ENCODE assay signal across 9 cellular contexts in the genomic region with DNA sequence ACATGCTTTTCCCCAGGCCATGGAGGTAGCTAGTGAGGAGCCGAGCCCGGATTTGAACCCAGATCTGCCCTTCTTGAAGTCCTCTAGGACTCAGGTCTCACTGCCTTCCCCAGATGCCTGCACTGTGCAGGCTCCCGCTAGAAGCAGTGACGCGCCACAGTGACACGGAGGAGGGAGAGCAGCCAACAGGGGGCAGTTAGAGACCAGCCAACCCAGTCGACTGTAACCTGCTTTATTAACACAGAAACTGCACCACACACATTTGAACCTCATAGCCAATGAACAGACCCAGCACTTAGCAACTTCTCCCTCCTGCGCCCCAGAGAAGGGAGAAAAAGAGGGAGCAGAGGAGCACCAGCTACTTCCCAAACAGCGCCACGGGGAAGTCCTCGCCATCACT. TPM values are rescaled to one million over a fixed set of nuclear protein-coding genes. Genes with fewer than 3 reads are reported as not detected.
DNase-seq lines count a peak whose midpoint lies in the region; ATAC-seq, FAIRE-seq and TF ChIP-seq lines count a peak whose summit lies in the region.
"Had no signal": no experiment of that assay in that cellular context is flagged by ENCODE, and none has a peak within 500 bp of the region (broad histone marks: within the 10 kb centered on the region; RNA-seq: fewer than 3 reads in every experiment).

No MANE protein-coding gene starts in this region.

- no peak overlapping the region for H3K4me3 Mint-ChIP-seq in activated naive CD8-positive, alpha-beta T cell treated with anti-CD3 and anti-CD28 coated beads for 36 hours
- no peak overlapping the region for H3K4me3 Mint-ChIP-seq in T-cell

- peaks cover 9% of the 10 kb centered on the region for H3K27me3 Mint-ChIP-seq in activated naive CD8-positive, alpha-beta T cell treated with anti-CD3 and anti-CD28 coated beads for 36 hours
- no peaks in the 10 kb centered on the region for H3K27me3 Mint-ChIP-seq in T-cell

- H3K36me3 ChIP-seq in HepG2 (replicated peaks in 1 of 2; ENCODE audit: control insufficient read depth in 1 of 2, insufficient read depth in 2 of 2, low read length in 2 of 2) (no peaks in the 10 kb centered on the region), esophagus muscularis mucosa (peaks cover 0 to 40% (median 0%) of the 10 kb centered on the region in 4 donors)

- no TSS peak for BruUV-seq in HepG2 (replicated peaks; lab: Mats Ljungman, UMichigan)

- peak; percentile 36; the same call in 1 of the 2 replicates for TF ChIP-seq RAD21 in HepG2 (CRISPR knock-in tag; IDR thresholded peaks at IDR 0.05)

- H3K4me1 ChIP-seq in HepG2 (ENCODE audit: insufficient read depth, low read length) (peaks cover 17% of the 10 kb centered on the region), esophagus muscularis mucosa (peaks cover 0 to 3% (median 0%) of the 10 kb centered on the region in 4 donors)

- POLR2A ChIA-PET in HepG2 (lab: Yijun Ruan, JAX) (interaction anchor here (1.2 kb wide), 1 partner anchor 28 kb away, joined by 5 read pairs; the partner anchor contains the start of gene ZCWPW1), T-cell (lab: Charles Lee) (interaction anchor here in 1 of 2 donors (0.5 kb wide), 1 partner anchor 34 kb away, joined by 3 read pairs; no protein-coding TSS in a partner anchor)

- peaks cover 1 to 4% of the 10 kb centered on the region in 2 experiments; a peak in 2 of 5 replicates for H3K27me3 ChIP-seq in HepG2 (ENCODE audit: control insufficient read depth in 1 of 2, insufficient read depth in 2 of 2, low read length in 2 of 2)
- H3K27me3 ChIP-seq in esophagus muscularis mucosa: peaks cover 0 to 7% (median 0%) of the 10 kb centered on the region in 4 donors
- H3K27me3 ChIP-seq: testis had no signal

- no peaks in the 10 kb centered on the region for H4K20me1 ChIP-seq in HepG2 (ENCODE audit: insufficient read depth, low read length)

- TF ChIP-seq CTCF in HepG2 (CRISPR knock-in tag; IDR thresholded peaks at IDR 0.05): peak; percentile 81
- TF ChIP-seq CTCF in esophagus muscularis mucosa (IDR thresholded peaks at IDR 0.05): no peak

- H3K27ac ChIP-seq in HepG2 (ENCODE audit: extremely low read length, insufficient read depth, low read length) (no peak overlapping the region), esophagus muscularis mucosa (replicated peaks in 1 of 4) (no peak overlapping the region)

- FAIRE-seq in HepG2 (lab: Jason Lieb, UNC): no peak

- TF ChIP-seq POLR2A in HepG2 (IDR thresholded peaks at IDR 0.05; ENCODE audit: insufficient read depth in 1 of 2, low read depth in 2 of 2, low read length in 2 of 2) (no peak), esophagus muscularis mucosa (IDR thresholded peaks at IDR 0.05; ENCODE audit: low read depth) (no peak)

- no peak overlapping the region for H2AFZ ChIP-seq in HepG2 (ENCODE audit: low read length)

- no peak overlapping the region for H3K27ac Mint-ChIP-seq in activated naive CD8-positive, alpha-beta T cell treated with anti-CD3 and anti-CD28 coated beads for 36 hours
- no peak overlapping the region for H3K27ac Mint-ChIP-seq in T-cell

- CTCF ChIA-PET in HepG2 (lab: Yijun Ruan, JAX; ENCODE audit: low intra/inter-chr PET ratio, low total read pairs) (interaction anchor here (1.4 kb wide), 1 partner anchor 50 kb away, joined by 4 read pairs; no protein-coding TSS in a partner anchor), T-cell (lab: Charles Lee) (no interaction called here)

- intact Hi-C loops in HepG2 (cut with micrococcal nuclease; ENCODE audit: unreplicated experiment): no loop called here
- intact Hi-C loops in esophagus muscularis mucosa (cut with DNase I): no loop called here

- TF ChIP-seq EP300 in HepG2 (IDR thresholded peaks at IDR 0.05; ENCODE audit: low read depth in 2 of 2, low read length in 2 of 2) (no peak), HepG2 (CRISPR knock-in tag; IDR thresholded peaks at IDR 0.05; ENCODE audit: borderline replicate concordance) (no peak), esophagus muscularis mucosa (IDR thresholded peaks at IDR 0.05) (no peak)

- no peak overlapping the region for H3K4me3 ChIP-seq in HepG2 (replicated peaks in 1 of 3; ENCODE audit: insufficient read depth in 1 of 3, low read depth in 2 of 3, low read length in 3 of 3)
- no peak overlapping the region for H3K4me3 ChIP-seq in esophagus muscularis mucosa
- H3K4me3 ChIP-seq: testis had no signal

- H3K79me2 ChIP-seq in HepG2 (ENCODE audit: insufficient read depth, low read length): no peaks in the 10 kb centered on the region

- in situ Hi-C loops in HepG2 (cut with HindIII; ENCODE audit: extremely low pct_ligation_motif_present, low pct_unique_long_range_greater_than_20kb): no loop called here

- peaks cover 2% of the 10 kb centered on the region for H3K36me3 Mint-ChIP-seq in activated naive CD8-positive, alpha-beta T cell treated with anti-CD3 and anti-CD28 coated beads for 36 hours
- H3K36me3 Mint-ChIP-seq in T-cell: peaks cover 6% of the 10 kb centered on the region

- H3K9me3 ChIP-seq in HepG2 (ENCODE audit: low read length) (no peaks in the 10 kb centered on the region), esophagus muscularis mucosa (no peaks in the 10 kb centered on the region)
- H3K9me3 ChIP-seq: testis had no signal

- H3K4me2 ChIP-seq in HepG2 (ENCODE audit: low read depth, low read length): no peak overlapping the region

- ATAC-seq in HepG2: peak; percentile 94
- no peak for ATAC-seq in T-cell (replicated peaks in 1 of 4)
- no peak for ATAC-seq in HG03378 (IDR thresholded peaks at IDR 0.05; ENCODE audit: unreplicated experiment)

- 83% methylated on average over 4 of the region's 11 CpGs for WGBS in HepG2 (ENCODE audit: low lambda C conversion rate)
- WGBS in esophagus muscularis mucosa: 88% methylated on average over 11 of the region's 11 CpGs

- H3K9ac ChIP-seq in HepG2 (ENCODE audit: insufficient read depth, low read depth, low read length): no peak overlapping the region

- H3K4me1 Mint-ChIP-seq in activated naive CD8-positive, alpha-beta T cell treated with anti-CD3 and anti-CD28 coated beads for 36 hours: peaks cover 21% of the 10 kb centered on the region
- peaks cover 12 to 27% (median 25%) of the 10 kb centered on the region in 3 donors for H3K4me1 Mint-ChIP-seq in T-cell

- DNase-seq in ELF-1 (ENCODE audit: low read depth, low spot score) (peak; percentile 72), HT1080 (ENCODE audit: low read depth) (peak; percentile 26), HepG2 (ENCODE audit: low spot score) (peak; percentile 42), T-cell (no peak), esophagus muscularis mucosa (ENCODE audit: extremely low spot score) (no peak)
- DNase-seq in activated naive CD8-positive, alpha-beta T cell treated with anti-CD3 and anti-CD28 coated beads for 36 hours: peak; percentile 18
- DNase-seq in activated CD4-positive, alpha-beta T cell treated with anti-CD3 and anti-CD28 coated beads for 1 hour: no peak

- no peaks in the 10 kb centered on the region for H3K9me3 Mint-ChIP-seq in activated naive CD8-positive, alpha-beta T cell treated with anti-CD3 and anti-CD28 coated beads for 36 hours
- no peaks in the 10 kb centered on the region for H3K9me3 Mint-ChIP-seq in T-cell

RNA-seq across cellular contexts. Expression of gene PILRA, which starts 27.4 kb away (rescaled TPM):
- total RNA-seq in HT1080 (2014; rRNA removed; shearing (Covaris generic)): 0.61 and 1.2 TPM in 2 replicates
- 0.09 and 0.19 TPM in 2 replicates for polyA plus RNA-seq in HT1080 (2015; cell fraction: cytosol; rRNA removed)
- polyA plus RNA-seq in HT1080 (2015; cell fraction: nucleus; rRNA removed): 7.2 and 8.7 TPM in 2 replicates
- under 1 TPM; 0.68 TPM for total RNA-seq in activated naive CD8-positive, alpha-beta T cell treated with anti-CD3 and anti-CD28 coated beads for 36 hours
- total RNA-seq in HepG2 (2016; rRNA removed; fragmentation: Illumina TruSeq; extraction: Trizol) (0.13 TPM in 1 of 2 replicates, not detected in the other), T-cell (10 to 100 TPM in 2 of 5 donors, 1 to 10 TPM in 3; 3.7 to 19.3 (median 7.1) TPM), esophagus muscularis mucosa (1 to 10 TPM; 3.3 to 8.8 (median 5.4) TPM)
- not detected in 2 replicates for total RNA-seq in HepG2 (2016; cell fraction: cytosol; rRNA removed; fragmentation: Illumina TruSeq; extraction: Trizol; ENCODE audit: low read depth)
- total RNA-seq in HepG2 (2016; cell fraction: insoluble cytoplasmic fraction; rRNA removed; fragmentation: Illumina TruSeq; extraction: Trizol): 0.13 and 0.24 TPM in 2 replicates
- total RNA-seq in HepG2 (2016; cell fraction: membrane; rRNA removed; fragmentation: Illumina TruSeq; extraction: Trizol): not detected in 2 replicates
- total RNA-seq in HepG2 (2016; cell fraction: nucleus; rRNA removed; fragmentation: Illumina TruSeq; extraction: Trizol): not detected in 2 replicates
- polyA plus RNA-seq in HepG2 (2011; rRNA removed): 0.97 and 1.3 TPM in 2 replicates
- polyA plus RNA-seq in HepG2 (2011; cell fraction: cytosol; rRNA removed): 0.24 and 0.41 TPM in 2 replicates
- 3.1 and 3.6 TPM in 2 replicates for polyA plus RNA-seq in HepG2 (2011; cell fraction: nucleus; rRNA removed)
- 0.39 and 1.1 TPM in 2 replicates for polyA plus RNA-seq in HepG2 (2012)
- polyA plus RNA-seq in HepG2 (2016; cell fraction: cytosol; fragmentation: Illumina TruSeq; extraction: Trizol; ENCODE audit: low read depth): not detected in 2 replicates
- polyA plus RNA-seq in HepG2 (2016; cell fraction: insoluble cytoplasmic fraction; fragmentation: Illumina TruSeq; extraction: Trizol; ENCODE audit: low read depth): 0.34 TPM in 1 of 2 replicates, not detected in the other
- 0.14 TPM in 1 of 2 replicates, not detected in the other for polyA plus RNA-seq in HepG2 (2016; cell fraction: membrane; fragmentation: Illumina TruSeq; extraction: Trizol; ENCODE audit: low read depth)
- polyA plus RNA-seq in HepG2 (2016; cell fraction: nucleus; fragmentation: Illumina TruSeq; extraction: Trizol; ENCODE audit: insufficient read depth, low read depth): 0.79 and 1.7 TPM in 2 replicates
- polyA minus RNA-seq in HepG2 (2011; rRNA and poly(A)+ RNA removed; ENCODE audit: low replicate concordance): 1.4 and 10.4 TPM in 2 replicates
- polyA minus RNA-seq in HepG2 (2011; cell fraction: cytosol; rRNA and poly(A)+ RNA removed): not detected in 2 replicates
- 1.6 and 1.9 TPM in 2 replicates for polyA minus RNA-seq in HepG2 (2011; cell fraction: nucleus; rRNA and poly(A)+ RNA removed)

RNA-seq across cellular contexts. Expression of gene ZCWPW1, which starts 27.8 kb away (rescaled TPM):
- total RNA-seq in HT1080 (2014; rRNA removed; shearing (Covaris generic)): 1.0 and 1.1 TPM in 2 replicates
- polyA plus RNA-seq in HT1080 (2015; cell fraction: cytosol; rRNA removed): 0.76 and 0.95 TPM in 2 replicates
- polyA plus RNA-seq in HT1080 (2015; cell fraction: nucleus; rRNA removed): 1.9 and 3.5 TPM in 2 replicates
- total RNA-seq in activated naive CD8-positive, alpha-beta T cell treated with anti-CD3 and anti-CD28 coated beads for 36 hours: 1 to 10 TPM; 2.9 to 3.0 TPM
- total RNA-seq in HepG2 (2016; rRNA removed; fragmentation: Illumina TruSeq; extraction: Trizol): 2.5 and 2.6 TPM in 2 replicates
- total RNA-seq in HepG2 (2016; cell fraction: cytosol; rRNA removed; fragmentation: Illumina TruSeq; extraction: Trizol; ENCODE audit: low read depth): 2.1 and 2.2 TPM in 2 replicates
- 1.8 and 1.9 TPM in 2 replicates for total RNA-seq in HepG2 (2016; cell fraction: insoluble cytoplasmic fraction; rRNA removed; fragmentation: Illumina TruSeq; extraction: Trizol)
- total RNA-seq in HepG2 (2016; cell fraction: membrane; rRNA removed; fragmentation: Illumina TruSeq; extraction: Trizol): 2.5 and 3.9 TPM in 2 replicates
- total RNA-seq in HepG2 (2016; cell fraction: nucleus; rRNA removed; fragmentation: Illumina TruSeq; extraction: Trizol): 1.5 and 2.4 TPM in 2 replicates
- 1.6 and 2.4 TPM in 2 replicates for polyA plus RNA-seq in HepG2 (2011; rRNA removed)
- 1.1 and 1.3 TPM in 2 replicates for polyA plus RNA-seq in HepG2 (2011; cell fraction: cytosol; rRNA removed)
- 4.8 and 5.3 TPM in 2 replicates for polyA plus RNA-seq in HepG2 (2011; cell fraction: nucleus; rRNA removed)
- 1.8 and 2.3 TPM in 2 replicates for polyA plus RNA-seq in HepG2 (2012)
- polyA plus RNA-seq in HepG2 (2016; cell fraction: cytosol; fragmentation: Illumina TruSeq; extraction: Trizol; ENCODE audit: low read depth): 1.4 and 2.2 TPM in 2 replicates
- polyA plus RNA-seq in HepG2 (2016; cell fraction: insoluble cytoplasmic fraction; fragmentation: Illumina TruSeq; extraction: Trizol; ENCODE audit: low read depth): 2.0 and 2.9 TPM in 2 replicates
- 1.8 and 2.6 TPM in 2 replicates for polyA plus RNA-seq in HepG2 (2016; cell fraction: membrane; fragmentation: Illumina TruSeq; extraction: Trizol; ENCODE audit: low read depth)
- 5.2 and 6.5 TPM in 2 replicates for polyA plus RNA-seq in HepG2 (2016; cell fraction: nucleus; fragmentation: Illumina TruSeq; extraction: Trizol; ENCODE audit: insufficient read depth, low read depth)
- 0.28 and 1.5 TPM in 2 replicates for polyA minus RNA-seq in HepG2 (2011; rRNA and poly(A)+ RNA removed; ENCODE audit: low replicate concordance)
- polyA minus RNA-seq in HepG2 (2011; cell fraction: cytosol; rRNA and poly(A)+ RNA removed): 0.49 and 1.1 TPM in 2 replicates
- 1.7 and 3.3 TPM in 2 replicates for polyA minus RNA-seq in HepG2 (2011; cell fraction: nucleus; rRNA and poly(A)+ RNA removed)
- 10 to 100 TPM in 3 of 5 donors, 1 to 10 TPM in 2; 6.9 to 13.9 (median 12.0) TPM for total RNA-seq in T-cell
- 1 to 10 TPM; 2.9 to 7.6 (median 5.8) TPM for total RNA-seq in esophagus muscularis mucosa

RNA-seq across cellular contexts. Expression of gene MEPCE, which starts 29.0 kb away (rescaled TPM):
- 69.7 and 86.6 TPM in 2 replicates for total RNA-seq in HT1080 (2014; rRNA removed; shearing (Covaris generic))
- polyA plus RNA-seq in HT1080 (2015; cell fraction: cytosol; rRNA removed): 33.8 and 37.4 TPM in 2 replicates
- 56.3 and 60.9 TPM in 2 replicates for polyA plus RNA-seq in HT1080 (2015; cell fraction: nucleus; rRNA removed)
- 10 to 100 TPM; 60.1 to 65.4 TPM for total RNA-seq in activated naive CD8-positive, alpha-beta T cell treated with anti-CD3 and anti-CD28 coated beads for 36 hours
- 22.6 and 26.0 TPM in 2 replicates for total RNA-seq in HepG2 (2016; rRNA removed; fragmentation: Illumina TruSeq; extraction: Trizol)
- 3.8 and 3.9 TPM in 2 replicates for total RNA-seq in HepG2 (2016; cell fraction: cytosol; rRNA removed; fragmentation: Illumina TruSeq; extraction: Trizol; ENCODE audit: low read depth)
- total RNA-seq in HepG2 (2016; cell fraction: insoluble cytoplasmic fraction; rRNA removed; fragmentation: Illumina TruSeq; extraction: Trizol): 20.2 and 25.7 TPM in 2 replicates
- 12.8 and 14.8 TPM in 2 replicates for total RNA-seq in HepG2 (2016; cell fraction: membrane; rRNA removed; fragmentation: Illumina TruSeq; extraction: Trizol)
- 14.9 and 18.9 TPM in 2 replicates for total RNA-seq in HepG2 (2016; cell fraction: nucleus; rRNA removed; fragmentation: Illumina TruSeq; extraction: Trizol)
- 12.3 and 12.7 TPM in 2 replicates for polyA plus RNA-seq in HepG2 (2011; rRNA removed)
- 9.2 and 10.6 TPM in 2 replicates for polyA plus RNA-seq in HepG2 (2011; cell fraction: cytosol; rRNA removed)
- polyA plus RNA-seq in HepG2 (2011; cell fraction: nucleus; rRNA removed): 18.9 and 27.3 TPM in 2 replicates
- polyA plus RNA-seq in HepG2 (2012): 14.6 and 17.9 TPM in 2 replicates
- polyA plus RNA-seq in HepG2 (2016; cell fraction: cytosol; fragmentation: Illumina TruSeq; extraction: Trizol; ENCODE audit: low read depth): 3.0 and 3.3 TPM in 2 replicates
- polyA plus RNA-seq in HepG2 (2016; cell fraction: insoluble cytoplasmic fraction; fragmentation: Illumina TruSeq; extraction: Trizol; ENCODE audit: low read depth): 20.4 and 25.4 TPM in 2 replicates
- 8.6 and 9.6 TPM in 2 replicates for polyA plus RNA-seq in HepG2 (2016; cell fraction: membrane; fragmentation: Illumina TruSeq; extraction: Trizol; ENCODE audit: low read depth)
- 23.4 and 28.3 TPM in 2 replicates for polyA plus RNA-seq in HepG2 (2016; cell fraction: nucleus; fragmentation: Illumina TruSeq; extraction: Trizol; ENCODE audit: insufficient read depth, low read depth)
- polyA minus RNA-seq in HepG2 (2011; rRNA and poly(A)+ RNA removed; ENCODE audit: low replicate concordance): 44.0 and 89.0 TPM in 2 replicates
- 8.6 and 10.8 TPM in 2 replicates for polyA minus RNA-seq in HepG2 (2011; cell fraction: cytosol; rRNA and poly(A)+ RNA removed)
- 27.3 and 30.2 TPM in 2 replicates for polyA minus RNA-seq in HepG2 (2011; cell fraction: nucleus; rRNA and poly(A)+ RNA removed)
- total RNA-seq in T-cell: 10 to 100 TPM; 50.6 to 63.2 (median 60.3) TPM
- 10 to 100 TPM; 21.2 to 44.9 (median 40.6) TPM for total RNA-seq in esophagus muscularis mucosa

RNA-seq across cellular contexts. Expression of gene PPP1R35, which starts 35.6 kb away (rescaled TPM):
- total RNA-seq in HT1080 (2014; rRNA removed; shearing (Covaris generic)): 47.7 and 64.3 TPM in 2 replicates
- polyA plus RNA-seq in HT1080 (2015; cell fraction: cytosol; rRNA removed): 51.0 and 63.9 TPM in 2 replicates
- polyA plus RNA-seq in HT1080 (2015; cell fraction: nucleus; rRNA removed): 125 and 197 TPM in 2 replicates
- 10 to 100 TPM; 45.7 to 46.4 TPM for total RNA-seq in activated naive CD8-positive, alpha-beta T cell treated with anti-CD3 and anti-CD28 coated beads for 36 hours
- total RNA-seq in HepG2 (2016; rRNA removed; fragmentation: Illumina TruSeq; extraction: Trizol): 16.7 and 24.8 TPM in 2 replicates
- 16.5 and 21.7 TPM in 2 replicates for total RNA-seq in HepG2 (2016; cell fraction: cytosol; rRNA removed; fragmentation: Illumina TruSeq; extraction: Trizol; ENCODE audit: low read depth)
- total RNA-seq in HepG2 (2016; cell fraction: insoluble cytoplasmic fraction; rRNA removed; fragmentation: Illumina TruSeq; extraction: Trizol): 19.3 and 24.7 TPM in 2 replicates
- 16.5 and 20.1 TPM in 2 replicates for total RNA-seq in HepG2 (2016; cell fraction: membrane; rRNA removed; fragmentation: Illumina TruSeq; extraction: Trizol)
- total RNA-seq in HepG2 (2016; cell fraction: nucleus; rRNA removed; fragmentation: Illumina TruSeq; extraction: Trizol): 13.8 and 17.9 TPM in 2 replicates
- polyA plus RNA-seq in HepG2 (2011; rRNA removed): 26.4 and 29.0 TPM in 2 replicates
- 18.0 and 33.0 TPM in 2 replicates for polyA plus RNA-seq in HepG2 (2011; cell fraction: cytosol; rRNA removed)
- 102 and 127 TPM in 2 replicates for polyA plus RNA-seq in HepG2 (2011; cell fraction: nucleus; rRNA removed)
- polyA plus RNA-seq in HepG2 (2012): 17.6 and 20.1 TPM in 2 replicates
- polyA plus RNA-seq in HepG2 (2016; cell fraction: cytosol; fragmentation: Illumina TruSeq; extraction: Trizol; ENCODE audit: low read depth): 16.5 and 23.2 TPM in 2 replicates
- 21.3 TPM in 2 replicates for polyA plus RNA-seq in HepG2 (2016; cell fraction: insoluble cytoplasmic fraction; fragmentation: Illumina TruSeq; extraction: Trizol; ENCODE audit: low read depth)
- 13.7 and 17.5 TPM in 2 replicates for polyA plus RNA-seq in HepG2 (2016; cell fraction: membrane; fragmentation: Illumina TruSeq; extraction: Trizol; ENCODE audit: low read depth)
- polyA plus RNA-seq in HepG2 (2016; cell fraction: nucleus; fragmentation: Illumina TruSeq; extraction: Trizol; ENCODE audit: insufficient read depth, low read depth): 39.6 and 40.4 TPM in 2 replicates
- polyA minus RNA-seq in HepG2 (2011; rRNA and poly(A)+ RNA removed; ENCODE audit: low replicate concordance): 13.2 and 24.1 TPM in 2 replicates
- polyA minus RNA-seq in HepG2 (2011; cell fraction: cytosol; rRNA and poly(A)+ RNA removed): 10.6 and 13.9 TPM in 2 replicates
- polyA minus RNA-seq in HepG2 (2011; cell fraction: nucleus; rRNA and poly(A)+ RNA removed): 7.1 and 7.3 TPM in 2 replicates
- total RNA-seq in T-cell: 100 to 1,000 TPM in 2 of 5 donors, 10 to 100 TPM in 3; 32.8 to 117 (median 98.6) TPM
- total RNA-seq in esophagus muscularis mucosa: 10 to 100 TPM; 24.5 to 35.1 (median 27.0) TPM

RNA-seq across cellular contexts. Expression of gene PILRB, which starts 42.7 kb away (rescaled TPM):
- total RNA-seq in HT1080 (2014; rRNA removed; shearing (Covaris generic)): 21.5 and 23.4 TPM in 2 replicates
- polyA plus RNA-seq in HT1080 (2015; cell fraction: cytosol; rRNA removed): 11.6 and 11.8 TPM in 2 replicates
- 237 and 253 TPM in 2 replicates for polyA plus RNA-seq in HT1080 (2015; cell fraction: nucleus; rRNA removed)
- 10 to 100 TPM; 24.5 to 28.3 TPM for total RNA-seq in activated naive CD8-positive, alpha-beta T cell treated with anti-CD3 and anti-CD28 coated beads for 36 hours
- total RNA-seq in HepG2 (2016; rRNA removed; fragmentation: Illumina TruSeq; extraction: Trizol): 5.6 and 16.6 TPM in 2 replicates
- 12.8 and 13.9 TPM in 2 replicates for total RNA-seq in HepG2 (2016; cell fraction: cytosol; rRNA removed; fragmentation: Illumina TruSeq; extraction: Trizol; ENCODE audit: low read depth)
- 3.9 and 16.7 TPM in 2 replicates for total RNA-seq in HepG2 (2016; cell fraction: insoluble cytoplasmic fraction; rRNA removed; fragmentation: Illumina TruSeq; extraction: Trizol)
- 13.5 and 15.0 TPM in 2 replicates for total RNA-seq in HepG2 (2016; cell fraction: membrane; rRNA removed; fragmentation: Illumina TruSeq; extraction: Trizol)
- 21.2 TPM in 2 replicates for total RNA-seq in HepG2 (2016; cell fraction: nucleus; rRNA removed; fragmentation: Illumina TruSeq; extraction: Trizol)
- 33.0 and 33.8 TPM in 2 replicates for polyA plus RNA-seq in HepG2 (2011; rRNA removed)
- polyA plus RNA-seq in HepG2 (2011; cell fraction: cytosol; rRNA removed): 11.8 and 15.4 TPM in 2 replicates
- polyA plus RNA-seq in HepG2 (2011; cell fraction: nucleus; rRNA removed): 225 and 245 TPM in 2 replicates
- polyA plus RNA-seq in HepG2 (2012): 9.7 and 13.3 TPM in 2 replicates
- polyA plus RNA-seq in HepG2 (2016; cell fraction: cytosol; fragmentation: Illumina TruSeq; extraction: Trizol; ENCODE audit: low read depth): 6.0 and 6.1 TPM in 2 replicates
- polyA plus RNA-seq in HepG2 (2016; cell fraction: insoluble cytoplasmic fraction; fragmentation: Illumina TruSeq; extraction: Trizol; ENCODE audit: low read depth): 4.8 and 5.6 TPM in 2 replicates
- polyA plus RNA-seq in HepG2 (2016; cell fraction: membrane; fragmentation: Illumina TruSeq; extraction: Trizol; ENCODE audit: low read depth): 6.2 and 8.7 TPM in 2 replicates
- polyA plus RNA-seq in HepG2 (2016; cell fraction: nucleus; fragmentation: Illumina TruSeq; extraction: Trizol; ENCODE audit: insufficient read depth, low read depth): 70.3 and 84.6 TPM in 2 replicates
- polyA minus RNA-seq in HepG2 (2011; rRNA and poly(A)+ RNA removed; ENCODE audit: low replicate concordance): 11.9 and 38.3 TPM in 2 replicates
- 1.8 and 1.9 TPM in 2 replicates for polyA minus RNA-seq in HepG2 (2011; cell fraction: cytosol; rRNA and poly(A)+ RNA removed)
- 19.1 and 21.0 TPM in 2 replicates for polyA minus RNA-seq in HepG2 (2011; cell fraction: nucleus; rRNA and poly(A)+ RNA removed)
- total RNA-seq in T-cell: 100 to 1,000 TPM in 3 of 5 donors, 10 to 100 TPM in 2; 91.2 to 117 (median 102) TPM
- total RNA-seq in esophagus muscularis mucosa: 10 to 100 TPM; 13.5 to 33.6 (median 20.7) TPM

Comparison
In these comparisons a context has a peak if more than half of its experiments do, and no peak if none do; other contexts are left out.
1. DNase-seq: peak in ELF-1 (single experiment), HT1080 (single experiment), activated naive CD8-positive, alpha-beta T cell treated with anti-CD3 and anti-CD28 coated beads for 36 hours (single experiment) and HepG2 (single experiment); none in T-cell (0 of 34), esophagus muscularis mucosa (single experiment) and activated CD4-positive, alpha-beta T cell treated with anti-CD3 and anti-CD28 coated beads for 1 hour (single experiment).